Comparison of ENCODE assay signal across 1 cellular context in genomic region chr12:132194056-132194455, GRCh38.
TF ChIP-seq lines count a peak whose summit lies in the region.

No MANE protein-coding gene starts in this region.

TF ChIP-seq in H1, 55 proteins besides CTCF, POLR2A, EP300 and RAD21:
- no peak for TF ChIP-seq HDAC6 (IDR thresholded peaks at IDR 0.05; ENCODE audit: low read depth, low read length)
- TF ChIP-seq CEBPB (IDR thresholded peaks at IDR 0.05; ENCODE audit: low read depth, low read length), result peak; percentile 45; the same call in 1 of the 2 replicates
- peak; percentile 41; the same call in 1 of the 2 replicates for TF ChIP-seq GABPA (IDR thresholded peaks at IDR 0.05; ENCODE audit: borderline replicate concordance, insufficient read depth, low read length)
- no peak for TF ChIP-seq KDM5A (IDR thresholded peaks at IDR 0.05; ENCODE audit: low read length)
- peak; percentile 81 for TF ChIP-seq MAX (IDR thresholded peaks at IDR 0.05)
- TF ChIP-seq SP1 (IDR thresholded peaks at IDR 0.05; ENCODE audit: low read depth, low read length), result 0 out of 2 replicates have a peak, but pooled peaks have one; percentile 35
- peak; percentile 27; the same call in 1 of the 2 replicates for TF ChIP-seq CREB1 (IDR thresholded peaks at IDR 0.05)
- peak; percentile 63 for TF ChIP-seq E2F6 (IDR thresholded peaks at IDR 0.05)
